ENCODE assay signal across 8 cellular contexts in genomic region chr21:42513985-42514882, GRCh38. TPM values are rescaled to one million over a fixed set of nuclear protein-coding genes. Genes with fewer than 3 reads are reported as not detected.
A peak's percentile ranks its signal among the peaks of the same experiment; 100 is the strongest.
DNase-seq lines count a peak whose midpoint lies in the region; ATAC-seq and TF ChIP-seq lines count a peak whose summit lies in the region.

No MANE protein-coding gene starts in this region.

- H3K4me3 ChIP-seq in right cardiac atrium (ENCODE audit: low read length) (peak overlapping the region; percentile 97), skeletal muscle tissue (ENCODE audit: low read length in 3 of 3) (peak overlapping the region; percentile 72 to 82 (median 76))

- H3K27ac ChIP-seq in right cardiac atrium (ENCODE audit: low read length) = peak overlapping the region; percentile 45
- H3K27ac ChIP-seq in skeletal muscle tissue (ENCODE audit: low read depth, low read length) = peak overlapping the region; percentile 84

- H3K4me1 ChIP-seq in right cardiac atrium (ENCODE audit: control insufficient read depth, insufficient read depth, low read length) (peaks cover 2% of the 10 kb centered on the region), skeletal muscle tissue (ENCODE audit: control insufficient read depth in 3 of 3, insufficient read depth in 3 of 3, low read length in 3 of 3) (peaks cover 12 to 21% (median 15%) of the 10 kb centered on the region in 3 donors)

- WGBS in right cardiac atrium = 1% methylated on average over 77 of the region's 77 CpGs

- H3K36me3 ChIP-seq in skeletal muscle tissue (ENCODE audit: control insufficient read depth in 3 of 3, insufficient read depth in 3 of 3, low read length in 3 of 3) = peaks cover 2 to 7% (median 7%) of the 10 kb centered on the region in 3 donors

- H3K9ac ChIP-seq in skeletal muscle tissue (ENCODE audit: low read depth in 1 of 3, low read length in 3 of 3) = peak overlapping the region; percentile 79 to 87 (median 84)

- H3K27me3 ChIP-seq in right cardiac atrium (ENCODE audit: control insufficient read depth, insufficient read depth) (no peaks in the 10 kb centered on the region), skeletal muscle tissue (ENCODE audit: control insufficient read depth in 3 of 3, insufficient read depth in 3 of 3, low read length in 3 of 3) (no peaks in the 10 kb centered on the region)

- peak overlapping the region; percentile 17 to 79 for H3K27ac Mint-ChIP-seq in activated naive CD4-positive, alpha-beta T cell treated with anti-CD3 and anti-CD28 coated beads, Interleukin-2, amount 50 U/mL, for 72 hours

- peak; percentile 74 for TF ChIP-seq POLR2A in GM18505 (IDR thresholded peaks at IDR 0.05; ENCODE audit: borderline replicate concordance, extremely low read depth, insufficient read depth, insufficient read length)

- H3K9me3 Mint-ChIP-seq in activated naive CD4-positive, alpha-beta T cell treated with anti-CD3 and anti-CD28 coated beads, Interleukin-2, amount 50 U/mL, for 72 hours = no peaks in the 10 kb centered on the region

- DNase-seq in RPMI8226 (peak; percentile 31), right cardiac atrium (peak; percentile 57 to 80 (median 80)), HK-2 (ENCODE audit: unreplicated experiment) (no peak), AG08395 (ENCODE audit: low spot score) (no peak)
- DNase-seq in activated naive CD4-positive, alpha-beta T cell treated with anti-CD3 and anti-CD28 coated beads, Interleukin-2, amount 50 U/mL, for 72 hours (ENCODE audit: low spot score in 2 of 2) = peak; percentile 60 to 71

- peak; percentile 38 for ATAC-seq in GM18505 (IDR thresholded peaks at IDR 0.05; ENCODE audit: unreplicated experiment)
- ATAC-seq in HG03025 (IDR thresholded peaks at IDR 0.05; ENCODE audit: low FRiP score, unreplicated experiment) = peak; percentile 29
- peak; percentile 74 to 79 for ATAC-seq in activated naive CD4-positive, alpha-beta T cell treated with anti-CD3 and anti-CD28 coated beads, Interleukin-2, amount 50 U/mL, for 72 hours
- peak; percentile 71 to 84 for ATAC-seq in right cardiac atrium

- H3K9me3 ChIP-seq in right cardiac atrium (ENCODE audit: control insufficient read depth, low read length) (no peaks in the 10 kb centered on the region), skeletal muscle tissue (ENCODE audit: control insufficient read depth in 3 of 3, low read length in 3 of 3) (no peaks in the 10 kb centered on the region)

- intact Hi-C loops in right cardiac atrium (cut with DNase I) = no loop called here

- H3K36me3 Mint-ChIP-seq in activated naive CD4-positive, alpha-beta T cell treated with anti-CD3 and anti-CD28 coated beads, Interleukin-2, amount 50 U/mL, for 72 hours = peaks cover 0 to 8% of the 10 kb centered on the region in 2 donors

RNA-seq across cellular contexts. Expression of gene SLC37A1, which starts 0.6 kb away (rescaled TPM):
- 10 to 100 TPM; 15.2 to 20.6 TPM for total RNA-seq in activated naive CD4-positive, alpha-beta T cell treated with anti-CD3 and anti-CD28 coated beads, Interleukin-2, amount 50 U/mL, for 72 hours
- total RNA-seq in right cardiac atrium = 1 to 10 TPM; 2.7 to 2.9 (median 2.9) TPM
- polyA plus RNA-seq in right cardiac atrium = 1.9 TPM
- total RNA-seq in skeletal muscle tissue = 2.1 TPM

RNA-seq across cellular contexts. Expression of gene RSPH1, which starts 18.2 kb away (rescaled TPM):
- total RNA-seq in activated naive CD4-positive, alpha-beta T cell treated with anti-CD3 and anti-CD28 coated beads, Interleukin-2, amount 50 U/mL, for 72 hours = under 1 TPM; 0.11 to 0.33 TPM
- total RNA-seq in right cardiac atrium (not detected), skeletal muscle tissue (not detected)
- polyA plus RNA-seq in right cardiac atrium = not detected

Comparison
In these comparisons a context has a peak if more than half of its experiments do, and no peak if none do; other contexts are left out.
1. DNase-seq: peak in RPMI8226 (single experiment), activated naive CD4-positive, alpha-beta T cell treated with anti-CD3 and anti-CD28 coated beads, Interleukin-2, amount 50 U/mL, for 72 hours (2 of 2) and right cardiac atrium (3 of 3); none in HK-2 (single experiment) and AG08395 (single experiment).
2. Peak in every context shown above with its lines, with median percentiles within 50 percentile points of each other: ATAC-seq.